21 cellular contexts compared by ENCODE assay signal in genomic region chr11:70429428-70429705, GRCh38.
"Had no signal": no experiment of that assay in that cellular context is flagged by ENCODE, and none has a peak within 500 bp of the region (broad histone marks: within the 10 kb centered on the region; RNA-seq: fewer than 3 reads in every experiment).

No MANE protein-coding gene starts in this region.

- H3K9me3 ChIP-seq: MG63, SK-N-SH had no signal

- H3K4me2 ChIP-seq: SK-N-SH had no signal

- H3K9ac ChIP-seq: SK-N-SH had no signal

- H3K4me3 ChIP-seq: MG63 had no signal

- H3K9me2 ChIP-seq: SK-N-SH had no signal

- FAIRE-seq: RCC 7860 had no signal

- H3K27me3 ChIP-seq: MG63 had no signal

- DNase-seq: Karpas-422, KG1, MG63, NCI-H1092, NCI-H1105 treated with DMSO at 0.1 percent for 48 hours, NCI-H1417 treated with DMSO at 0.1 percent for 48 hours, NCI-H146, NCI-H1694 treated with DMSO at 0.1 percent for 48 hours, NCI-H1930, NCI-H2081, NCI-H2107, NCI-H2227 treated with DMSO at 0.1 percent for 48 hours, NCI-H446, NCI-H510A, NCI-H524 treated with DMSO at 0.1 percent for 48 hours, NCI-H69, NCI-H774, RPMI8226, SHP77, SK-N-SH had no signal
